ENCODE assay signal across 29 cellular contexts in the genomic region with DNA sequence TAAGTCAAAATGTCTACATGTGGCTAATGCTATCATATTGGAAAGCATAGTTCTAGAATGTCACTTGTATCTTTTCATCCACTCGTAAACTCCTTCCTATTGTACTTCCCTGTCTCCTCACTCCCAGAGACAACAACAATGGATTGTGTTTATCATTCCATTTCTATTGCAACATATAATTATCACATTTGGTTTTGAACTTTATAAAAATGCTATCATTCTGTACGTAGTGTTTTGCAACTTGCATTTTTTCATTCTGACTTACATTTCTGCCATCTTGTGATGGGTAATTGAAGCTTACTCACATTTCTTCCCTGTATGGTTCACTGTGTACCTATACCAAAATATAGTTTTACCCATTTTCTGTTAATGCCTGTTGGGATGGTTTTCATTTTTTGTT. TPM values are rescaled to one million over a fixed set of nuclear protein-coding genes. Genes with fewer than 3 reads are reported as not detected.
"Had no signal": no experiment of that assay in that cellular context is flagged by ENCODE, and none has a peak within 500 bp of the region (broad histone marks: within the 10 kb centered on the region; RNA-seq: fewer than 3 reads in every experiment).

No MANE protein-coding gene starts in this region.

- H2AFZ ChIP-seq: parathyroid adenoma had no signal

- H3K27ac Mint-ChIP-seq: activated CD4-positive, alpha-beta T cell treated with anti-CD3 and anti-CD28 coated beads, Interleukin-2, amount 10 ng/mL, durations not matched to agents 7 days and 5 days; activated CD8-positive, alpha-beta T cell treated with anti-CD3 and anti-CD28 coated beads, Interleukin-2, amount 10 ng/mL, durations not matched to agents 7 days and 5 days; activated naive CD8-positive, alpha-beta T cell treated with anti-CD3 and anti-CD28 coated beads, Interleukin-2, amount 50 U/mL, for 24 hours; activated T-helper 1 cell treated with anti-CD3 and anti-CD28 coated beads, Interleukin-12 subunit alpha, Interleukin-12 subunit beta, Interleukin-2, Interleukin-4 antibody, amounts not matched to agents 30 ng/mL and 10 ng/mL and 1 ng/mL, durations not matched to agents 14 hours and 24 hours and 36 hours; nephron progenitor cell; stimulated activated naive CD8-positive, alpha-beta T cell treated with anti-CD3 and anti-CD28 coated beads, Interleukin-15, Interleukin-2, amounts not matched to agents 100 ng/mL and 50 ng/mL, for 24 hours; T-cell; T-helper 2 cell treated with Interferon-gamma antibody and Interleukin-4, amounts not matched to agents 5 μg/mL and 100 μg/mL, for 36 hours had no signal

- ATAC-seq: activated CD8-positive, alpha-beta T cell treated with anti-CD3 and anti-CD28 coated beads, Interleukin-2, amount 10 ng/mL, durations not matched to agents 7 days and 5 days; activated naive CD8-positive, alpha-beta T cell treated with anti-CD3 and anti-CD28 coated beads, Interleukin-2, amount 50 U/mL, for 24 hours; lower lobe of right lung; mucosa of descending colon; right cardiac atrium; T-cell had no signal

- H3K36me3 ChIP-seq: ascending aorta, brain microvascular endothelial cell, colonic mucosa, lower lobe of right lung, thyroid gland, WERI-Rb-1 had no signal

- H3K79me2 ChIP-seq: parathyroid adenoma had no signal

- H3K36me3 Mint-ChIP-seq: T-cell had no signal

- H3K4me3 ChIP-seq: ascending aorta, colonic mucosa, lower lobe of right lung, mucosa of descending colon, thyroid gland had no signal

- H3K27me3 ChIP-seq: ascending aorta, brain microvascular endothelial cell, colonic mucosa, thyroid gland had no signal

- H3K27ac ChIP-seq: ascending aorta, brain microvascular endothelial cell, colonic mucosa, lower lobe of right lung, parathyroid adenoma, thyroid gland, WERI-Rb-1 had no signal

- H3K4me3 Mint-ChIP-seq: activated CD4-positive, alpha-beta T cell treated with anti-CD3 and anti-CD28 coated beads, Interleukin-2, amount 10 ng/mL, durations not matched to agents 7 days and 5 days; activated CD8-positive, alpha-beta T cell treated with anti-CD3 and anti-CD28 coated beads, Interleukin-2, amount 10 ng/mL, durations not matched to agents 7 days and 5 days; activated naive CD8-positive, alpha-beta T cell treated with anti-CD3 and anti-CD28 coated beads, Interleukin-2, amount 50 U/mL, for 24 hours; activated T-helper 1 cell treated with anti-CD3 and anti-CD28 coated beads, Interleukin-12 subunit alpha, Interleukin-12 subunit beta, Interleukin-2, Interleukin-4 antibody, amounts not matched to agents 30 ng/mL and 10 ng/mL and 1 ng/mL, durations not matched to agents 14 hours and 24 hours and 36 hours; nephron progenitor cell; stimulated activated naive CD8-positive, alpha-beta T cell treated with anti-CD3 and anti-CD28 coated beads, Interleukin-15, Interleukin-2, amounts not matched to agents 100 ng/mL and 50 ng/mL, for 24 hours; T-cell; T-helper 2 cell treated with Interferon-gamma antibody and Interleukin-4, amounts not matched to agents 5 μg/mL and 100 μg/mL, for 36 hours had no signal

- DNase-seq: activated CD4-positive, alpha-beta T cell treated with anti-CD3 and anti-CD28 coated beads, Interleukin-2, amount 10 ng/mL, durations not matched to agents 7 days and 5 days; activated CD4-positive, CD25-positive, alpha-beta regulatory T cell treated with anti-CD3 and anti-CD28 coated beads, Interleukin-2, amount 50 U/mL, for 72 hours; activated CD8-positive, alpha-beta T cell treated with anti-CD3 and anti-CD28 coated beads, Interleukin-2, amount 10 ng/mL, durations not matched to agents 7 days and 5 days; activated gamma-delta T cell; activated naive CD4-positive, alpha-beta T cell treated with anti-CD3 and anti-CD28 coated beads, Interleukin-2, amount 50 U/mL, for 16 hours; activated naive CD8-positive, alpha-beta T cell treated with anti-CD3 and anti-CD28 coated beads, Interleukin-2, amount 50 U/mL, for 24 hours; brain microvascular endothelial cell; central memory CD4-positive, alpha-beta T cell; colonic mucosa; kidney; lower lobe of right lung; mesendoderm; mucosa of descending colon; nephron progenitor cell; nucleus accumbens; right cardiac atrium; stimulated activated CD4-positive, alpha-beta T cell treated with anti-CD3 and anti-CD28 coated beads, Interleukin-12 subunit alpha, Interleukin-12 subunit beta, amount 100 ng/mL, for 4 hours; stimulated activated CD4-positive, alpha-beta T cell treated with anti-CD3 and anti-CD28 coated beads, Interleukin-4, amount 100 ng/mL, for 4 hours; substantia nigra; T-cell; thyroid gland; WERI-Rb-1 had no signal

- H3K9me3 Mint-ChIP-seq: activated CD4-positive, alpha-beta T cell treated with anti-CD3 and anti-CD28 coated beads, Interleukin-2, amount 10 ng/mL, durations not matched to agents 7 days and 5 days; activated naive CD8-positive, alpha-beta T cell treated with anti-CD3 and anti-CD28 coated beads, Interleukin-2, amount 50 U/mL, for 24 hours; activated T-helper 1 cell treated with anti-CD3 and anti-CD28 coated beads, Interleukin-12 subunit alpha, Interleukin-12 subunit beta, Interleukin-2, Interleukin-4 antibody, amounts not matched to agents 30 ng/mL and 10 ng/mL and 1 ng/mL, durations not matched to agents 14 hours and 24 hours and 36 hours; nephron progenitor cell; stimulated activated naive CD8-positive, alpha-beta T cell treated with anti-CD3 and anti-CD28 coated beads, Interleukin-15, Interleukin-2, amounts not matched to agents 100 ng/mL and 50 ng/mL, for 24 hours; T-cell; T-helper 2 cell treated with Interferon-gamma antibody and Interleukin-4, amounts not matched to agents 5 μg/mL and 100 μg/mL, for 36 hours had no signal

- H3K9me3 ChIP-seq: ascending aorta, colonic mucosa, lower lobe of right lung, mucosa of descending colon, thyroid gland had no signal

- H3K4me1 ChIP-seq: ascending aorta, colonic mucosa, lower lobe of right lung, parathyroid adenoma, thyroid gland had no signal

- H3K4me1 Mint-ChIP-seq: activated CD4-positive, alpha-beta T cell treated with anti-CD3 and anti-CD28 coated beads, Interleukin-2, amount 10 ng/mL, durations not matched to agents 7 days and 5 days; activated naive CD8-positive, alpha-beta T cell treated with anti-CD3 and anti-CD28 coated beads, Interleukin-2, amount 50 U/mL, for 24 hours; nephron progenitor cell; T-cell had no signal

RNA-seq across cellular contexts. Expression of gene CSF3R, which starts 14.5 kb away (rescaled TPM):
- total RNA-seq: glomerular endothelial cell, pulmonary artery endothelial cell had no signal
